Comparison of ENCODE assay signal across 9 cellular contexts in the genomic region with DNA sequence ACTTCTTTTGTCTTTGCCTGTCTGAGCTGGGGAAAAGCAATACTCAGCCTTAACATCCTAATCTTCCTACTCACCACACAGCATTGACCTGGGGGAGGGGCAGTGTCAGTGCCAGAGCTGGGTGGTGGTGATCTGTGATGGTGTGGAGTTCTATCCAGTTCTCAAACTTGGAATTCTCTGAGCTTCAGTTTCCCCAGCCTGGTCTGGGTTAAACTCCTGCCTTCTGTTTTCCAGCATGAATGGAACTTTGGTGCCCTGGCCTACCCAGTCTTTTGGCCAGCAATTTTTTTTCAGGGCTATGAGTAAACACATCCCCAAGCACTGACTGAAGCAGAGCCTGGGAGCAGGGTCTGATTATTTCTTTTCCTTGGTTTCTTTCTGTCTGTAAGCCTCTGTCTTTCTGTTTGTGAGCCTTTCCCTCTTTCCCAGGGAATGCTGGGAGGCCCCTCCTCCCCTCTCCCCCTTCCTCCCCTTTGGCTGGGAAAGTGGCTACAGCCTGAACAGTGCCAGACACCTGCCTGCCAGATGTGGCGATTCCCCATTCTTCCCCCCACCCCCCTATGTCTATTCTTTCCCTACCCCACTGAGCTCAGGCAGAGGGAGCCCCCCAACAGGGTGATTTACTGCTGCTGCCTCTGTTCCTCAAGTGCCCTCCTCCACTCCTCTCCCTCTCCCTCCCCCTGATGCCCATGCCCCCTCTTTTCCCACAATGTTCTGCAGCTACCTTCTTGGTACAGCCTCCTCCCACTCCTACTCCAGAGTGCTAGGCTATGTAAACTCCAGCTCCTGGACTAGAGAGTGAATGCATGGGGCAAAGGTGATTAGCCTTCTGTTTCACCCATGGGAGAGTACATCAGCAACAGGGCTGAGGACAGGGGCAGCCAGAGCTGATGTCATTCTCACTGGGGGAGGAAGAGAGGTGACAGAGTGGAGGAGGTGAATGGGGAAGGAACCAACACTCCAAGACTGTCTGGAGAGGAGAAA. TPM values are rescaled to one million over a fixed set of nuclear protein-coding genes. Genes with fewer than 3 reads are reported as not detected.
A peak's percentile ranks its signal among the peaks of the same experiment; 100 is the strongest.
DNase-seq lines count a peak whose midpoint lies in the region; ATAC-seq and TF ChIP-seq lines count a peak whose summit lies in the region.
"Had no signal": no experiment of that assay in that cellular context is flagged by ENCODE, and none has a peak within 500 bp of the region (broad histone marks: within the 10 kb centered on the region; RNA-seq: fewer than 3 reads in every experiment).

No MANE protein-coding gene starts in this region.

- H3K4me2 ChIP-seq in osteoblast (ENCODE audit: insufficient read depth, low read length) = peak overlapping the region; percentile 50

- H3K36me3 ChIP-seq in osteoblast (ENCODE audit: insufficient read depth, low read length) = peaks cover 33% of the 10 kb centered on the region
- H3K36me3 ChIP-seq in SJCRH30 = 0 out of 2 replicates have a peak, but pooled peaks cover 2% of the 10 kb centered on the region

- DNase-seq in DMS79 treated with DMSO at 0.1 percent for 48 hours (lab: John Stamatoyannopoulos, UW) (peak; percentile 50), NCI-H748 (lab: John Stamatoyannopoulos, UW; ENCODE audit: unreplicated experiment) (peak; percentile 78), fibroblast of the aortic adventitia (ENCODE audit: low read depth) (peak; percentile 52), osteoblast (ENCODE audit: insufficient read length, low spot score, missing footprints) (peak; percentile 77), GF-D8 (lab: John Stamatoyannopoulos, UW) (no peak), SJCRH30 (no peak)
- DNase-seq: activated B cell treated with CpG ODN at 0.5 μM for 24 hours had no signal

- H4K20me1 ChIP-seq in osteoblast (ENCODE audit: insufficient read depth, low read length) = no peaks in the 10 kb centered on the region

- no peaks in the 10 kb centered on the region for H3K9me3 ChIP-seq in osteoblast (ENCODE audit: low read depth, low read length)
- no peaks in the 10 kb centered on the region for H3K9me3 ChIP-seq in SJCRH30 (replicated peaks)

- ATAC-seq in HG03457 (IDR thresholded peaks at IDR 0.05; ENCODE audit: unreplicated experiment) (no peak), GM18519 (IDR thresholded peaks at IDR 0.05; ENCODE audit: low FRiP score, unreplicated experiment) (no peak)

- H3K79me2 ChIP-seq in osteoblast (ENCODE audit: insufficient read depth, low read length) = no peaks in the 10 kb centered on the region

- TF ChIP-seq CTCF in fibroblast of the aortic adventitia (IDR thresholded peaks at IDR 0.05; ENCODE audit: insufficient read depth, low read length) = no peak
- TF ChIP-seq CTCF in osteoblast (IDR thresholded peaks at IDR 0.05; ENCODE audit: extremely low read depth, low read depth, low read length) = no peak

- H3K4me1 ChIP-seq in osteoblast (ENCODE audit: insufficient read depth, low read length) (peaks cover 24% of the 10 kb centered on the region), SJCRH30 (peaks cover 29% of the 10 kb centered on the region)

- no peaks in the 10 kb centered on the region for H3K27me3 ChIP-seq in osteoblast (ENCODE audit: insufficient read depth, low read length)
- no peaks in the 10 kb centered on the region for H3K27me3 ChIP-seq in SJCRH30

- H2AFZ ChIP-seq in osteoblast (ENCODE audit: low read length) = no peak overlapping the region

- H3K4me3 ChIP-seq in fibroblast of the aortic adventitia (ENCODE audit: low read depth, low read length) = no peak overlapping the region
- H3K4me3 ChIP-seq in osteoblast (ENCODE audit: insufficient read depth, low read length) = no peak overlapping the region
- no peak overlapping the region for H3K4me3 ChIP-seq in SJCRH30

- H3K27ac ChIP-seq in osteoblast (ENCODE audit: low read depth, low read length) (peak overlapping the region; percentile 87), SJCRH30 (no peak overlapping the region)

RNA-seq across cellular contexts. Expression of a gene that starts 11.1 kb away (rescaled TPM):
- total RNA-seq in fibroblast of the aortic adventitia (ENCODE audit: low replicate concordance) = not detected in 2 replicates
- 0.36 TPM in 1 of 2 replicates, not detected in the other for total RNA-seq in osteoblast
- not detected in 2 replicates for total RNA-seq in SJCRH30 (2014; rRNA removed; shearing (Covaris generic))
- total RNA-seq: activated B cell treated with CpG ODN at 0.5 μM for 24 hours had no signal

RNA-seq across cellular contexts. Expression of a gene that starts 28.3 kb away (rescaled TPM):
- total RNA-seq in fibroblast of the aortic adventitia (ENCODE audit: low replicate concordance) (59.7 and 139 TPM in 2 replicates), osteoblast (96.9 and 104 TPM in 2 replicates)
- total RNA-seq in SJCRH30 (2014; rRNA removed; shearing (Covaris generic)) = 113 and 117 TPM in 2 replicates

RNA-seq across cellular contexts. Expression of a gene that starts 31.4 kb away (rescaled TPM):
- total RNA-seq in fibroblast of the aortic adventitia (ENCODE audit: low replicate concordance) = 0.99 and 1.6 TPM in 2 replicates
- 0.72 and 0.88 TPM in 2 replicates for total RNA-seq in osteoblast
- total RNA-seq in SJCRH30 (2014; rRNA removed; shearing (Covaris generic)) = 12.7 and 13.2 TPM in 2 replicates

RNA-seq across cellular contexts. Expression of a gene that starts 52.4 kb away (rescaled TPM):
- 1.2 TPM in 1 of 2 replicates, not detected in the other for total RNA-seq in fibroblast of the aortic adventitia (ENCODE audit: low replicate concordance)
- 1.4 and 2.7 TPM in 2 replicates for total RNA-seq in osteoblast
- not detected in 2 replicates for total RNA-seq in SJCRH30 (2014; rRNA removed; shearing (Covaris generic))
- total RNA-seq: activated B cell treated with CpG ODN at 0.5 μM for 24 hours had no signal

Comparison
In these comparisons a context has a peak if more than half of its experiments do, and no peak if none do; other contexts are left out.
1. DNase-seq: peak in DMS79 treated with DMSO at 0.1 percent for 48 hours (single experiment), NCI-H748 (single experiment), fibroblast of the aortic adventitia (single experiment) and osteoblast (single experiment); none in GF-D8 (single experiment) and SJCRH30 (0 of 2).